In genomic region chr18:73121207-73121606, GRCh38 we compare ENCODE assay signal across 31 cellular contexts.
"Had no signal": no experiment of that assay in that cellular context is flagged by ENCODE, and none has a peak within 500 bp of the region (broad histone marks: within the 10 kb centered on the region; RNA-seq: fewer than 3 reads in every experiment).

No MANE protein-coding gene starts in this region.

- H3K9me3 ChIP-seq: esophagus squamous epithelium had no signal

- H3K27me3 Mint-ChIP-seq: activated B cell treated with CpG ODN at 0.5 μM for 24 hours; activated CD8-positive, alpha-beta T cell treated with anti-CD3 and anti-CD28 coated beads for 36 hours; activated naive CD8-positive, alpha-beta T cell; activated T-helper 17 cell treated with anti-CD3 and anti-CD28 coated beads, Interleukin-2, amount 50 U/mL, for 72 hours; central memory CD8-positive, alpha-beta T cell; effector memory CD8-positive, alpha-beta T cell had no signal

- H3K27me3 ChIP-seq: brain microvascular endothelial cell, esophagus squamous epithelium had no signal

- H3K27ac ChIP-seq: brain microvascular endothelial cell, epithelial cell of prostate, esophagus squamous epithelium, VCaP had no signal

- H3K4me1 ChIP-seq: esophagus squamous epithelium had no signal

- H3K4me3 Mint-ChIP-seq: activated B cell treated with CpG ODN at 0.5 μM for 24 hours; activated CD8-positive, alpha-beta T cell treated with anti-CD3 and anti-CD28 coated beads for 36 hours; activated naive CD8-positive, alpha-beta T cell; activated T-cell treated with anti-CD3 and anti-CD28 coated beads, Interleukin-2, amount 50 U/mL, for 4 hours; activated T-helper 17 cell treated with anti-CD3 and anti-CD28 coated beads, Interleukin-2, amount 50 U/mL, for 72 hours; central memory CD8-positive, alpha-beta T cell; effector memory CD8-positive, alpha-beta T cell had no signal

- ATAC-seq: activated CD4-positive, CD25-positive, alpha-beta regulatory T cell treated with anti-CD3 and anti-CD28 coated beads, Interleukin-2, amount 50 U/mL, for 24 hours; activated CD8-positive, alpha-beta T cell treated with anti-CD3 and anti-CD28 coated beads for 36 hours; activated T-cell treated with anti-CD3 and anti-CD28 coated beads, Interleukin-2, amount 50 U/mL, for 4 hours; activated T-helper 17 cell treated with anti-CD3 and anti-CD28 coated beads, Interleukin-2, amount 50 U/mL, for 72 hours; effector memory CD8-positive, alpha-beta T cell had no signal

- H3K4me3 ChIP-seq: esophagus squamous epithelium had no signal

- H3K27ac Mint-ChIP-seq: activated B cell treated with CpG ODN at 0.5 μM for 24 hours; activated CD8-positive, alpha-beta T cell treated with anti-CD3 and anti-CD28 coated beads for 36 hours; activated naive CD8-positive, alpha-beta T cell; activated T-helper 17 cell treated with anti-CD3 and anti-CD28 coated beads, Interleukin-2, amount 50 U/mL, for 72 hours; effector memory CD8-positive, alpha-beta T cell had no signal

- FAIRE-seq: astrocyte, bronchial epithelial cell, endothelial cell of umbilical vein had no signal

- DNase-seq: activated B cell treated with CpG ODN at 0.5 μM for 24 hours; activated CD4-positive, alpha-beta T cell treated with anti-CD3 and anti-CD28 coated beads for 48 hours; activated CD4-positive, alpha-beta T cell treated with anti-CD3 and anti-CD28 coated beads, Interleukin-2, amount 50 U/mL, for 1 hour; activated CD4-positive, alpha-beta T cell treated with anti-CD3 and anti-CD28 coated beads, Interleukin-2, amount 50 U/mL, for 48 hours; activated CD8-positive, alpha-beta memory T cell treated with anti-CD3 and anti-CD28 coated beads for 24 hours; activated CD8-positive, alpha-beta T cell treated with anti-CD3 and anti-CD28 coated beads for 36 hours; activated effector memory CD4-positive, alpha-beta T cell treated with Interleukin-2 at 50 U/mL for 16 hours; activated gamma-delta T cell treated with Interleukin-2 at 50 U/mL for 16 hours; activated naive CD4-positive, alpha-beta T cell treated with anti-CD3 and anti-CD28 coated beads, Interleukin-2, amount 50 U/mL, for 16 hours; activated naive CD4-positive, alpha-beta T cell treated with Interleukin-2 at 50 U/mL for 16 hours; activated T-cell treated with anti-CD3 and anti-CD28 coated beads, Interleukin-2, amount 50 U/mL, for 4 hours; amniotic stem cell; anterior cingulate cortex; cortex of kidney; dermis blood vessel endothelial cell; effector CD4-positive, alpha-beta T cell; effector memory CD8-positive, alpha-beta T cell; esophagus squamous epithelium; foreskin melanocyte; head of caudate nucleus; T-helper 2 cell had no signal

- H3K36me3 Mint-ChIP-seq: activated naive CD8-positive, alpha-beta T cell had no signal

- H3K4me1 Mint-ChIP-seq: activated T-helper 17 cell treated with anti-CD3 and anti-CD28 coated beads, Interleukin-2, amount 50 U/mL, for 72 hours; central memory CD8-positive, alpha-beta T cell had no signal

- H3K36me3 ChIP-seq: brain microvascular endothelial cell, esophagus squamous epithelium had no signal
